21 cellular contexts compared by ENCODE assay signal in genomic region chr10:34294137-34294536, GRCh38.
"Had no signal": no experiment of that assay in that cellular context is flagged by ENCODE, and none has a peak within 500 bp of the region (broad histone marks: within the 10 kb centered on the region; RNA-seq: fewer than 3 reads in every experiment).

No MANE protein-coding gene starts in this region.

- ATAC-seq: esophagus mucosa; gastroesophageal sphincter; heart right ventricle; natural killer cell; stimulated activated memory B cell treated with anti-CD40 and anti-IgM and Interleukin-4, amounts not matched to agents 10 μg/mL and 1 μg/mL and 100 μg/mL, for 72 hours had no signal

- DNase-seq: activated CD4-positive, alpha-beta memory T cell treated with anti-CD3 and anti-CD28 coated beads for 36 hours; activated effector memory CD4-positive, alpha-beta T cell treated with Interleukin-2 at 50 U/mL for 16 hours; activated T-cell treated with anti-CD3 and anti-CD28 coated beads, Interleukin-2, amount 50 U/mL, for 1 hour; heart right ventricle; immature natural killer cell; natural killer cell; sigmoid colon; spleen; stimulated activated CD4-positive, alpha-beta T cell treated with anti-CD3 and anti-CD28 coated beads, Interleukin-4, amount 100 ng/mL, for 4 hours; SW 1271; testis; WERI-Rb-1 had no signal

- H3K9me3 ChIP-seq: ascending aorta, breast epithelium, gastroesophageal sphincter, heart right ventricle, sigmoid colon, spleen, testis had no signal

- H3K4me3 Mint-ChIP-seq: activated CD4-positive, alpha-beta memory T cell treated with anti-CD3 and anti-CD28 coated beads for 36 hours; activated naive CD4-positive, alpha-beta T cell treated with anti-CD3 and anti-CD28 coated beads, Interleukin-2, amount 50 U/mL, for 24 hours; immature natural killer cell; memory B cell; natural killer cell; stimulated activated memory B cell treated with anti-CD40 and anti-IgM and Interleukin-4, amounts not matched to agents 10 μg/mL and 1 μg/mL and 100 μg/mL, for 72 hours; type B pancreatic cell had no signal

- H3K4me3 ChIP-seq: ascending aorta, breast epithelium, coronary artery, gastroesophageal sphincter, heart right ventricle, sigmoid colon, spleen, testis had no signal

- H3K36me3 Mint-ChIP-seq: activated CD4-positive, alpha-beta memory T cell treated with anti-CD3 and anti-CD28 coated beads for 36 hours; activated naive CD4-positive, alpha-beta T cell treated with anti-CD3 and anti-CD28 coated beads, Interleukin-2, amount 50 U/mL, for 24 hours; immature natural killer cell; memory B cell; natural killer cell; stimulated activated memory B cell treated with anti-CD40 and anti-IgM and Interleukin-4, amounts not matched to agents 10 μg/mL and 1 μg/mL and 100 μg/mL, for 72 hours had no signal

- H3K4me1 Mint-ChIP-seq: activated naive CD4-positive, alpha-beta T cell treated with anti-CD3 and anti-CD28 coated beads, Interleukin-2, amount 50 U/mL, for 24 hours; immature natural killer cell; memory B cell; natural killer cell; stimulated activated memory B cell treated with anti-CD40 and anti-IgM and Interleukin-4, amounts not matched to agents 10 μg/mL and 1 μg/mL and 100 μg/mL, for 72 hours had no signal

- H3K9me3 Mint-ChIP-seq: activated CD4-positive, alpha-beta memory T cell treated with anti-CD3 and anti-CD28 coated beads for 36 hours; activated naive CD4-positive, alpha-beta T cell treated with anti-CD3 and anti-CD28 coated beads, Interleukin-2, amount 50 U/mL, for 24 hours; immature natural killer cell; memory B cell; natural killer cell; stimulated activated memory B cell treated with anti-CD40 and anti-IgM and Interleukin-4, amounts not matched to agents 10 μg/mL and 1 μg/mL and 100 μg/mL, for 72 hours; type B pancreatic cell had no signal

- H3K27me3 Mint-ChIP-seq: memory B cell; stimulated activated memory B cell treated with anti-CD40 and anti-IgM and Interleukin-4, amounts not matched to agents 10 μg/mL and 1 μg/mL and 100 μg/mL, for 72 hours; type B pancreatic cell had no signal

- H3K4me1 ChIP-seq: breast epithelium, testis had no signal

- H3K36me3 ChIP-seq: ascending aorta, breast epithelium, gastroesophageal sphincter, heart right ventricle, sigmoid colon, spleen, WERI-Rb-1 had no signal

- H3K27ac Mint-ChIP-seq: activated CD4-positive, alpha-beta memory T cell treated with anti-CD3 and anti-CD28 coated beads for 36 hours; activated naive CD4-positive, alpha-beta T cell treated with anti-CD3 and anti-CD28 coated beads, Interleukin-2, amount 50 U/mL, for 24 hours; immature natural killer cell; memory B cell; natural killer cell; stimulated activated memory B cell treated with anti-CD40 and anti-IgM and Interleukin-4, amounts not matched to agents 10 μg/mL and 1 μg/mL and 100 μg/mL, for 72 hours; type B pancreatic cell had no signal

- H3K27me3 ChIP-seq: ascending aorta, breast epithelium, gastroesophageal sphincter, heart right ventricle, sigmoid colon, spleen, testis had no signal

- H3K27ac ChIP-seq: ascending aorta, breast epithelium, coronary artery, gastroesophageal sphincter, heart right ventricle, spleen, testis, WERI-Rb-1 had no signal
